24 cellular contexts compared by ENCODE assay signal in the genomic region with DNA sequence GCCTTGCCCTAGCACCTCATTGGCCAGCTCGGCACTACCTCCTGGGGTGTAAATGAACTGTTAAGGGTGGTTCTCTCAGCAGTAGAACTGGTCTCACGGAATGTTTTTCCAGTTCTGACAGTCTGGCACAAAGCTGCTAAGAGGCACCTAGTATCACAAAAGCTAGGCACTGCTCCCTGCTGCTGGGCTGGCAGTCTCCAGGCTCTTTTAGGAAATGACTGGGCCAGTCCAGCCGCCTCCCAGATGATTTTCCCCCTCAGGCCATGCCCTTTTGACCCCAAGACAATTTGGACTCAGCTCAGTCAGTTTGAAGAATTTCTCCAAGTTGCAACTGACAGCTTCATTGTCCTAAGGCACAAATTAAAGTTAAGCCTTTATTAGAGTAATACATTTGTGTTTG. TPM values are rescaled to one million over a fixed set of nuclear protein-coding genes. Genes with fewer than 3 reads are reported as not detected.
A peak's percentile ranks its signal among the peaks of the same experiment; 100 is the strongest.
DNase-seq lines count a peak whose midpoint lies in the region; ATAC-seq and TF ChIP-seq lines count a peak whose summit lies in the region.
"Had no signal": no experiment of that assay in that cellular context is flagged by ENCODE, and none has a peak within 500 bp of the region (broad histone marks: within the 10 kb centered on the region; RNA-seq: fewer than 3 reads in every experiment).

No MANE protein-coding gene starts in this region.

- H3K27me3 ChIP-seq in HUES6 (ENCODE audit: control insufficient read depth, insufficient read depth, low read length) (peaks cover 14% of the 10 kb centered on the region; the same call in 1 of the 2 replicates), breast epithelium (peaks cover 0 to 30% of the 10 kb centered on the region in 2 donors), tibial artery (no peaks in the 10 kb centered on the region), left lung (peaks cover 0 to 5% of the 10 kb centered on the region in 2 donors)
- H3K27me3 ChIP-seq: ascending aorta, transverse colon had no signal

- H3K4me3 ChIP-seq in HUES6 (ENCODE audit: low read depth, low read length): no peak overlapping the region
- no peak overlapping the region for H3K4me3 ChIP-seq in breast epithelium
- H3K4me3 ChIP-seq in tibial artery: no peak overlapping the region
- no peak overlapping the region for H3K4me3 ChIP-seq in left lung
- H3K4me3 ChIP-seq: ascending aorta, SK-N-MC, transverse colon had no signal

- H3K9ac ChIP-seq in HUES6 (ENCODE audit: low read length): no peak overlapping the region

- intact Hi-C loops in breast epithelium (cut with DNase I; ENCODE audit: low total_unique reads) (no loop called here), tibial artery (cut with DNase I; ENCODE audit: low total_unique reads) (no loop called here), left lung (cut with DNase I) (no loop called here)

- TF ChIP-seq POLR2A in breast epithelium (IDR thresholded peaks at IDR 0.05): no peak

- DNase-seq in breast epithelium (ENCODE audit: low spot score in 2 of 2) (no peak), islet precursor cell (peak; percentile 92), tibial artery (no peak), left lung (no peak), cortex of kidney (lab: John Stamatoyannopoulos, UW) (no peak)
- DNase-seq in activated CD4-positive, CD25-positive, alpha-beta regulatory T cell (lab: John Stamatoyannopoulos, UW): no peak
- DNase-seq: activated CD8-positive, alpha-beta T cell treated with anti-CD3 and anti-CD28 coated beads, Interleukin-2, amount 10 ng/mL, durations not matched to agents 7 days and 5 days; activated T-cell treated with anti-CD3 and anti-CD28 coated beads, Interleukin-2, amount 50 U/mL, for 4 hours; AML-193; hypothalamus; kidney glomerular epithelial cell; NCI-H1417 treated with DMSO at 0.1 percent for 48 hours; NCI-H2171; right cardiac atrium; stimulated activated naive CD4-positive, alpha-beta T cell; transverse colon had no signal

- H3K27ac ChIP-seq in HUES6 (ENCODE audit: low read depth, low read length) (peak overlapping the region; percentile 36; the same call in 1 of the 2 replicates), breast epithelium (peak overlapping the region; percentile 71 to 80), tibial artery (peak overlapping the region; percentile 47 to 50), left lung (no peak overlapping the region)
- H3K27ac ChIP-seq: ascending aorta, SK-N-MC, transverse colon had no signal

- no peaks in the 10 kb centered on the region for H3K36me3 ChIP-seq in HUES6 (ENCODE audit: control insufficient read depth, insufficient read depth, low read length)
- no peaks in the 10 kb centered on the region for H3K36me3 ChIP-seq in breast epithelium
- no peaks in the 10 kb centered on the region for H3K36me3 ChIP-seq in tibial artery
- H3K36me3 ChIP-seq in left lung: no peaks in the 10 kb centered on the region
- H3K36me3 ChIP-seq: ascending aorta, transverse colon had no signal

- no peak for TF ChIP-seq CTCF in breast epithelium (IDR thresholded peaks at IDR 0.05)
- no peak for TF ChIP-seq CTCF in tibial artery (IDR thresholded peaks at IDR 0.05)
- no peak for TF ChIP-seq CTCF in left lung (IDR thresholded peaks at IDR 0.05)

- H3K9me3 ChIP-seq in HUES6 (ENCODE audit: control insufficient read depth, insufficient read depth, low read depth, low read length) (peaks cover 8% of the 10 kb centered on the region), breast epithelium (peaks cover 0 to 4% of the 10 kb centered on the region in 2 donors), tibial artery (peaks cover 0 to 3% (median 0%) of the 10 kb centered on the region in 3 donors), left lung (no peaks in the 10 kb centered on the region)
- H3K9me3 ChIP-seq: ascending aorta, transverse colon had no signal

- ATAC-seq in left lung: no peak
- ATAC-seq: activated CD4-positive, CD25-positive, alpha-beta regulatory T cell treated with anti-CD3 and anti-CD28 coated beads, Interleukin-2, amount 50 U/mL, for 24 hours; activated CD8-positive, alpha-beta T cell treated with anti-CD3 and anti-CD28 coated beads, Interleukin-2, amount 10 ng/mL, durations not matched to agents 7 days and 5 days; activated T-cell treated with anti-CD3 and anti-CD28 coated beads, Interleukin-2, amount 50 U/mL, for 4 hours; right cardiac atrium had no signal

- H3K4me1 ChIP-seq in HUES6 (ENCODE audit: control insufficient read depth, insufficient read depth, low read length) (peaks cover 23% of the 10 kb centered on the region), breast epithelium (no peaks in the 10 kb centered on the region), tibial artery (peaks cover 0 to 13% (median 2%) of the 10 kb centered on the region in 4 donors), left lung (no peaks in the 10 kb centered on the region)
- H3K4me1 ChIP-seq: ascending aorta, transverse colon had no signal

RNA-seq across cellular contexts. Expression of a gene that starts 8.0 kb away (rescaled TPM):
- total RNA-seq in breast epithelium (not detected), left lung (not detected)
- total RNA-seq: activated CD8-positive, alpha-beta T cell treated with anti-CD3 and anti-CD28 coated beads, Interleukin-2, amount 10 ng/mL, durations not matched to agents 7 days and 5 days; activated T-cell treated with anti-CD3 and anti-CD28 coated beads, Interleukin-2, amount 50 U/mL, for 4 hours; ascending aorta; cerebellum; Daoy; fibroblast of villous mesenchyme; omental fat pad; right cardiac atrium; transverse colon had no signal

Comparison
In these comparisons a context has a peak if more than half of its experiments do, and no peak if none do; other contexts are left out.
1. H3K27ac ChIP-seq: peak in HUES6 (single experiment), breast epithelium (2 of 2) and tibial artery (2 of 2); none in left lung (0 of 2).